ENCODE assay signal across 13 cellular contexts in genomic region chr2:205858781-205859478, GRCh38.
DNase-seq lines count a peak whose midpoint lies in the region; ATAC-seq and TF ChIP-seq lines count a peak whose summit lies in the region.
"Had no signal": no experiment of that assay in that cellular context is flagged by ENCODE, and none has a peak within 500 bp of the region (broad histone marks: within the 10 kb centered on the region; RNA-seq: fewer than 3 reads in every experiment).

No MANE protein-coding gene starts in this region.

- no peak for TF ChIP-seq POLR2A in adrenal gland (IDR thresholded peaks at IDR 0.05)

- no peaks in the 10 kb centered on the region for H3K4me1 Mint-ChIP-seq in activated CD4-positive, alpha-beta T cell treated with anti-CD3 and anti-CD28 coated beads, Interleukin-2, amount 10 ng/mL, durations not matched to agents 7 days and 5 days
- H3K4me1 Mint-ChIP-seq: activated naive CD8-positive, alpha-beta T cell treated with anti-CD3 and anti-CD28 coated beads for 36 hours; stimulated activated naive CD8-positive, alpha-beta T cell treated with anti-CD3 and anti-CD28 coated beads, Interleukin-15, amount 100 ng/mL, for 72 hours had no signal

- DNase-seq in DMS53 (lab: John Stamatoyannopoulos, UW) (peak; percentile 72), adipocyte (ENCODE audit: low read depth) (peak; percentile 55), left lung (no peak), adrenal gland (no peak), iPS-NIHi7 (ENCODE audit: extremely low spot score) (no peak), globus pallidus (ENCODE audit: low spot score) (no peak)
- no peak for DNase-seq in activated CD4-positive, alpha-beta T cell treated with anti-CD3 and anti-CD28 coated beads, Interleukin-2, amount 10 ng/mL, durations not matched to agents 7 days and 5 days
- DNase-seq: activated naive CD8-positive, alpha-beta T cell treated with anti-CD3 and anti-CD28 coated beads for 36 hours; DND-41; head of caudate nucleus; stimulated activated naive CD8-positive, alpha-beta T cell treated with anti-CD3 and anti-CD28 coated beads, Interleukin-15, amount 100 ng/mL, for 72 hours had no signal

- H3K36me3 Mint-ChIP-seq in activated CD4-positive, alpha-beta T cell treated with anti-CD3 and anti-CD28 coated beads, Interleukin-2, amount 10 ng/mL, durations not matched to agents 7 days and 5 days (ENCODE audit: low read depth): no peaks in the 10 kb centered on the region
- H3K36me3 Mint-ChIP-seq: activated naive CD8-positive, alpha-beta T cell treated with anti-CD3 and anti-CD28 coated beads for 36 hours had no signal

- intact Hi-C loops in left lung (cut with DNase I) (no loop called here), adrenal gland (cut with DNase I) (no loop called here)

- TF ChIP-seq CTCF in left lung (IDR thresholded peaks at IDR 0.05) (no peak), adrenal gland (IDR thresholded peaks at IDR 0.05) (no peak)

- POLR2A ChIA-PET in activated CD4-positive, alpha-beta T cell treated with anti-CD3 and anti-CD28 coated beads, Interleukin-2, amount 10 ng/mL, durations not matched to agents 7 days and 5 days (lab: Charles Lee): no interaction called here

- H3K9me3 Mint-ChIP-seq in activated CD4-positive, alpha-beta T cell treated with anti-CD3 and anti-CD28 coated beads, Interleukin-2, amount 10 ng/mL, durations not matched to agents 7 days and 5 days: no peaks in the 10 kb centered on the region
- H3K9me3 Mint-ChIP-seq: activated naive CD8-positive, alpha-beta T cell treated with anti-CD3 and anti-CD28 coated beads for 36 hours; stimulated activated naive CD8-positive, alpha-beta T cell treated with anti-CD3 and anti-CD28 coated beads, Interleukin-15, amount 100 ng/mL, for 72 hours had no signal

- ATAC-seq in HG02759 (IDR thresholded peaks at IDR 0.05; ENCODE audit: unreplicated experiment) (peak; percentile 65), left lung (peak; percentile 72)
- ATAC-seq: stimulated activated naive CD8-positive, alpha-beta T cell treated with anti-CD3 and anti-CD28 coated beads, Interleukin-15, amount 100 ng/mL, for 72 hours had no signal

- H3K36me3 ChIP-seq in adipocyte (ENCODE audit: control insufficient read depth, insufficient read depth, low read length, severe bottlenecking): no peaks in the 10 kb centered on the region
- no peaks in the 10 kb centered on the region for H3K36me3 ChIP-seq in left lung
- H3K36me3 ChIP-seq in adrenal gland (replicated peaks in 1 of 2): no peaks in the 10 kb centered on the region

- no peak overlapping the region for H3K9ac ChIP-seq in adipocyte (ENCODE audit: low read length)

- H3K9me3 ChIP-seq in adipocyte (ENCODE audit: control insufficient read depth, low read length): peaks cover 2% of the 10 kb centered on the region
- H3K9me3 ChIP-seq in left lung: no peaks in the 10 kb centered on the region
- no peaks in the 10 kb centered on the region for H3K9me3 ChIP-seq in adrenal gland (replicated peaks in 1 of 3)

- H3K27me3 Mint-ChIP-seq in activated CD4-positive, alpha-beta T cell treated with anti-CD3 and anti-CD28 coated beads, Interleukin-2, amount 10 ng/mL, durations not matched to agents 7 days and 5 days: peaks cover 10% of the 10 kb centered on the region

- CTCF ChIA-PET in activated CD4-positive, alpha-beta T cell treated with anti-CD3 and anti-CD28 coated beads, Interleukin-2, amount 10 ng/mL, durations not matched to agents 7 days and 5 days (lab: Charles Lee): no interaction called here

- H3K27ac ChIP-seq in left lung: no peak overlapping the region
- H3K27ac ChIP-seq in adrenal gland: no peak overlapping the region

- H3K27me3 ChIP-seq in adipocyte (replicated peaks; ENCODE audit: control insufficient read depth, insufficient read depth, low read length): peaks cover 23% of the 10 kb centered on the region
- H3K27me3 ChIP-seq in left lung: no peaks in the 10 kb centered on the region
- no peaks in the 10 kb centered on the region for H3K27me3 ChIP-seq in adrenal gland

- H3K4me1 ChIP-seq in adipocyte (ENCODE audit: control insufficient read depth, insufficient read depth, low read length): peaks cover 16% of the 10 kb centered on the region
- H3K4me1 ChIP-seq in left lung: no peaks in the 10 kb centered on the region
- no peaks in the 10 kb centered on the region for H3K4me1 ChIP-seq in adrenal gland (replicated peaks in 1 of 2)

- WGBS in adrenal gland, 4 donors: 79 to 87% (median 82%) methylated on average over 16 of the region's 16 CpGs

- no peak overlapping the region for H3K4me3 Mint-ChIP-seq in activated CD4-positive, alpha-beta T cell treated with anti-CD3 and anti-CD28 coated beads, Interleukin-2, amount 10 ng/mL, durations not matched to agents 7 days and 5 days
- H3K4me3 Mint-ChIP-seq: activated naive CD8-positive, alpha-beta T cell treated with anti-CD3 and anti-CD28 coated beads for 36 hours; stimulated activated naive CD8-positive, alpha-beta T cell treated with anti-CD3 and anti-CD28 coated beads, Interleukin-15, amount 100 ng/mL, for 72 hours had no signal

- no peak overlapping the region for H3K27ac Mint-ChIP-seq in activated CD4-positive, alpha-beta T cell treated with anti-CD3 and anti-CD28 coated beads, Interleukin-2, amount 10 ng/mL, durations not matched to agents 7 days and 5 days
- H3K27ac Mint-ChIP-seq: activated naive CD8-positive, alpha-beta T cell treated with anti-CD3 and anti-CD28 coated beads for 36 hours; progenitor cell of endocrine pancreas; stimulated activated naive CD8-positive, alpha-beta T cell treated with anti-CD3 and anti-CD28 coated beads, Interleukin-15, amount 100 ng/mL, for 72 hours had no signal

- H3K4me3 ChIP-seq in adipocyte (ENCODE audit: low read length) (peak overlapping the region; percentile 49), left lung (no peak overlapping the region), adrenal gland (no peak overlapping the region)

Comparison
In these comparisons a context has a peak if more than half of its experiments do, and no peak if none do; other contexts are left out.
1. DNase-seq: peak in DMS53 (single experiment) and adipocyte (single experiment); none in left lung (0 of 2), adrenal gland (0 of 7), activated CD4-positive, alpha-beta T cell treated with anti-CD3 and anti-CD28 coated beads, Interleukin-2, amount 10 ng/mL, durations not matched to agents 7 days and 5 days (single experiment), iPS-NIHi7 (single experiment) and globus pallidus (single experiment).